ENCODE assay signal across 19 cellular contexts in the genomic region with DNA sequence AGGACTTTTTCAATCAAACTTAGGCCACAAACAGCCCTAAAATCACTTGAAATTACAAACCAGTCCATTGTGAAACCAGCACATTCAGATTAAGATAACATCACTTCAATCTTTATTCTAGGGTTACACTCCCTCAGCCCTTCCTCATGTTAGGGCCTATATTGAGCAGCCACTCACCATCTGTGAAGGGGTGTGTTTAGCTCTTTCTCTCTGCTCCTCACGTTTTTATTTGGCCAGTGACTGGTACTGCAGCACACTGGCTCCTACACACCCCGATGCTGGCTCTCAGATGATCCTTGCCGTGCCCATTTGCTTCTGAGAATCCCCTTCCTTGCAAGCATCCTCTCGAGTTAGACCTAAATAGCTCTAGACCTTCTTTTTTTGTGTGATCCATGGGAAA.
"Had no signal": no experiment of that assay in that cellular context is flagged by ENCODE, and none has a peak within 500 bp of the region (broad histone marks: within the 10 kb centered on the region; RNA-seq: fewer than 3 reads in every experiment).

No MANE protein-coding gene starts in this region.

- H3K36me3 ChIP-seq: ovary, prostate gland, right atrium auricular region, upper lobe of left lung had no signal

- H3K9me3 ChIP-seq: ovary, prostate gland, right atrium auricular region, testis, upper lobe of left lung had no signal

- ATAC-seq: left ventricle myocardium superior; natural killer cell; stimulated activated memory B cell treated with anti-CD40 and anti-IgM and Interleukin-4, amounts not matched to agents 10 μg/mL and 1 μg/mL and 100 μg/mL, for 72 hours had no signal

- H3K27ac ChIP-seq: coronary artery, ovary, prostate gland, right atrium auricular region, testis, upper lobe of left lung had no signal

- H3K4me1 ChIP-seq: prostate gland, right atrium auricular region, testis, upper lobe of left lung had no signal

- H3K27me3 ChIP-seq: ovary, right atrium auricular region, testis, upper lobe of left lung had no signal

- H3K4me3 ChIP-seq: coronary artery, ovary, prostate gland, right atrium auricular region, skin epidermis, testis, upper lobe of left lung had no signal

- DNase-seq: activated CD4-positive, alpha-beta memory T cell treated with anti-CD3 and anti-CD28 coated beads for 36 hours; activated CD4-positive, alpha-beta T cell treated with anti-CD3 and anti-CD28 coated beads for 48 hours; activated naive CD4-positive, alpha-beta T cell treated with Interleukin-2 at 50 U/mL for 16 hours; activated naive CD8-positive, alpha-beta T cell treated with anti-CD3 and anti-CD28 coated beads for 36 hours; activated T-cell treated with anti-CD3 and anti-CD28 coated beads, Interleukin-2, amount 50 U/mL, for 48 hours; endodermal cell; foreskin melanocyte; left ventricle myocardium superior; midbrain; natural killer cell; ovary; stimulated activated CD4-positive, alpha-beta T cell treated with anti-CD3 and anti-CD28 coated beads, Interleukin-2, amount 100 ng/mL, for 24 hours; testis; upper lobe of left lung had no signal
